In genomic region chr6:33061987-33062386, GRCh38 we compare ENCODE assay signal across 11 cellular contexts. TPM values are rescaled to one million over a fixed set of nuclear protein-coding genes. Genes with fewer than 3 reads are reported as not detected.
A peak's percentile ranks its signal among the peaks of the same experiment; 100 is the strongest.
DNase-seq lines count a peak whose midpoint lies in the region; ATAC-seq and TF ChIP-seq lines count a peak whose summit lies in the region.
"Had no signal": no experiment of that assay in that cellular context is flagged by ENCODE, and none has a peak within 500 bp of the region (broad histone marks: within the 10 kb centered on the region; RNA-seq: fewer than 3 reads in every experiment).

No MANE protein-coding gene starts in this region.

- no peaks in the 10 kb centered on the region for H3K36me3 ChIP-seq in BE2C

- ATAC-seq in GM21529 (IDR thresholded peaks at IDR 0.05; ENCODE audit: unreplicated experiment), result peak; percentile 64
- peak; percentile 51 for ATAC-seq in effector memory CD8-positive, alpha-beta T cell (replicated peaks)

- H3K27ac Mint-ChIP-seq in effector memory CD8-positive, alpha-beta T cell, result no peak overlapping the region
- no peak overlapping the region for H3K27ac Mint-ChIP-seq in nephron progenitor cell
- H3K27ac Mint-ChIP-seq: activated T-helper 1 cell treated with anti-CD3 and anti-CD28 coated beads, Interleukin-12 subunit alpha, Interleukin-12 subunit beta, Interleukin-2, Interleukin-4 antibody, amounts not matched to agents 30 ng/mL and 10 ng/mL and 1 ng/mL, durations not matched to agents 14 hours and 24 hours and 36 hours; CD4-positive, alpha-beta T cell; T-helper 1 cell treated with Interleukin-12 subunit alpha and Interleukin-12 subunit beta and Interleukin-4 antibody, amounts not matched to agents 30 μg/mL and 1 μg/mL, for 36 hours had no signal

- H3K27me3 Mint-ChIP-seq in effector memory CD8-positive, alpha-beta T cell, result no peaks in the 10 kb centered on the region
- peaks cover 11% of the 10 kb centered on the region for H3K27me3 Mint-ChIP-seq in nephron progenitor cell (ENCODE audit: low read depth, poor library complexity)

- H3K9me3 ChIP-seq in BE2C, result no peaks in the 10 kb centered on the region

- intact Hi-C loops in lower leg skin (cut with DNase I; ENCODE audit: low total_unique reads), result no loop called here

- TF ChIP-seq POLR2A in lower leg skin (IDR thresholded peaks at IDR 0.05), result no peak

- H3K27me3 ChIP-seq in BE2C, result peaks cover 8% of the 10 kb centered on the region; the same call in 1 of the 2 replicates

- DNase-seq in BE2C, result peak; percentile 22
- peak; percentile 92 for DNase-seq in NOMO-1 treated with DMSO at 0.1 percent for 48 hours (lab: John Stamatoyannopoulos, UW; ENCODE audit: unreplicated experiment)
- no peak for DNase-seq in effector memory CD8-positive, alpha-beta T cell
- no peak for DNase-seq in NCI-H2029 (lab: John Stamatoyannopoulos, UW)
- DNase-seq in lower leg skin (ENCODE audit: low spot score in 2 of 2), result no peak
- no peak for DNase-seq in effector CD8-positive, alpha-beta T cell (lab: John Stamatoyannopoulos, UW)
- DNase-seq in nephron progenitor cell, result no peak
- DNase-seq: CD4-positive, alpha-beta T cell had no signal

- WGBS in lower leg skin, 2 donors, result 84 to 90% methylated on average over 2 of the region's 2 CpGs

- no peaks in the 10 kb centered on the region for H3K9me3 Mint-ChIP-seq in effector memory CD8-positive, alpha-beta T cell
- H3K9me3 Mint-ChIP-seq in nephron progenitor cell, result peaks cover 29% of the 10 kb centered on the region
- H3K9me3 Mint-ChIP-seq: activated T-helper 1 cell treated with anti-CD3 and anti-CD28 coated beads, Interleukin-12 subunit alpha, Interleukin-12 subunit beta, Interleukin-2, Interleukin-4 antibody, amounts not matched to agents 30 ng/mL and 10 ng/mL and 1 ng/mL, durations not matched to agents 14 hours and 24 hours and 36 hours; T-helper 1 cell treated with Interleukin-12 subunit alpha and Interleukin-12 subunit beta and Interleukin-4 antibody, amounts not matched to agents 30 μg/mL and 1 μg/mL, for 36 hours had no signal

- H3K36me3 Mint-ChIP-seq in effector memory CD8-positive, alpha-beta T cell (ENCODE audit: insufficient read depth), result peaks cover 6% of the 10 kb centered on the region
- no peaks in the 10 kb centered on the region for H3K36me3 Mint-ChIP-seq in nephron progenitor cell (ENCODE audit: low read depth)

- no peak overlapping the region for H3K4me3 Mint-ChIP-seq in effector memory CD8-positive, alpha-beta T cell
- H3K4me3 Mint-ChIP-seq in nephron progenitor cell, result no peak overlapping the region
- H3K4me3 Mint-ChIP-seq: activated T-helper 1 cell treated with anti-CD3 and anti-CD28 coated beads, Interleukin-12 subunit alpha, Interleukin-12 subunit beta, Interleukin-2, Interleukin-4 antibody, amounts not matched to agents 30 ng/mL and 10 ng/mL and 1 ng/mL, durations not matched to agents 14 hours and 24 hours and 36 hours; CD4-positive, alpha-beta T cell; T-helper 1 cell treated with Interleukin-12 subunit alpha and Interleukin-12 subunit beta and Interleukin-4 antibody, amounts not matched to agents 30 μg/mL and 1 μg/mL, for 36 hours had no signal

- TF ChIP-seq CTCF in BE2C (IDR thresholded peaks at IDR 0.05; ENCODE audit: low read depth, low read length) (no peak), lower leg skin (IDR thresholded peaks at IDR 0.05) (no peak), nephron progenitor cell (IDR thresholded peaks at IDR 0.05) (no peak)

- peaks cover 7 to 9% of the 10 kb centered on the region in 2 donors for H3K4me1 Mint-ChIP-seq in effector memory CD8-positive, alpha-beta T cell (ENCODE audit: low read depth in 2 of 2)
- H3K4me1 Mint-ChIP-seq in nephron progenitor cell, result no peaks in the 10 kb centered on the region

- H3K4me3 ChIP-seq in BE2C (ENCODE audit: low read depth, low read length) (no peak overlapping the region), lower leg skin (ENCODE audit: low read depth, poor library complexity, severe bottlenecking) (no peak overlapping the region)

- no peaks in the 10 kb centered on the region for H3K4me1 ChIP-seq in BE2C

RNA-seq across cellular contexts. Expression of gene HLA-DPA1, which starts 11.5 kb away (rescaled TPM):
- polyA plus RNA-seq in BE2C (2012; ENCODE audit: insufficient read depth, insufficient read length, low read depth), result not detected
- total RNA-seq in lower leg skin, result 100 to 1,000 TPM in 2 of 4 donors, 10 to 100 TPM in 2; 57.1 to 127 (median 96.8) TPM

RNA-seq across cellular contexts. Expression of gene HLA-DPB1, which starts 13.8 kb away (rescaled TPM):
- 1.5 TPM for polyA plus RNA-seq in BE2C (2012; ENCODE audit: insufficient read depth, insufficient read length, low read depth)
- total RNA-seq in lower leg skin, result 10 to 100 TPM; 48.1 to 84.0 (median 63.3) TPM

RNA-seq across cellular contexts. Expression of gene HLA-DOA, which starts 52.6 kb away (rescaled TPM):
- polyA plus RNA-seq in BE2C (2012; ENCODE audit: insufficient read depth, insufficient read length, low read depth), result not detected
- total RNA-seq in lower leg skin, result 10 to 100 TPM in 3 of 4 donors, 1 to 10 TPM in 1; 4.3 to 47.9 (median 13.4) TPM

Comparison
In these comparisons a context has a peak if more than half of its experiments do, and no peak if none do; other contexts are left out.
1. DNase-seq: peak in BE2C (single experiment) and NOMO-1 treated with DMSO at 0.1 percent for 48 hours (single experiment); none in effector memory CD8-positive, alpha-beta T cell (0 of 3), NCI-H2029 (single experiment), lower leg skin (0 of 2), effector CD8-positive, alpha-beta T cell (single experiment) and nephron progenitor cell (single experiment).